ENCODE assay signal across 1 cellular context in genomic region chr17:50558955-50559614, GRCh38.
TF ChIP-seq lines count a peak whose summit lies in the region.

No MANE protein-coding gene starts in this region.

TF ChIP-seq in HepG2, 621 proteins besides CTCF, POLR2A, EP300 and RAD21:
- peak; percentile 2 for TF ChIP-seq AGO2 (optimal IDR thresholded peaks at IDR 0.05; ENCODE audit: low read depth, low read length)
- TF ChIP-seq ZNF687 (CRISPR knock-in tag; IDR thresholded peaks at IDR 0.05), result peak; percentile 3; the same call in 1 of the 2 replicates
- TF ChIP-seq, protein P1, sequence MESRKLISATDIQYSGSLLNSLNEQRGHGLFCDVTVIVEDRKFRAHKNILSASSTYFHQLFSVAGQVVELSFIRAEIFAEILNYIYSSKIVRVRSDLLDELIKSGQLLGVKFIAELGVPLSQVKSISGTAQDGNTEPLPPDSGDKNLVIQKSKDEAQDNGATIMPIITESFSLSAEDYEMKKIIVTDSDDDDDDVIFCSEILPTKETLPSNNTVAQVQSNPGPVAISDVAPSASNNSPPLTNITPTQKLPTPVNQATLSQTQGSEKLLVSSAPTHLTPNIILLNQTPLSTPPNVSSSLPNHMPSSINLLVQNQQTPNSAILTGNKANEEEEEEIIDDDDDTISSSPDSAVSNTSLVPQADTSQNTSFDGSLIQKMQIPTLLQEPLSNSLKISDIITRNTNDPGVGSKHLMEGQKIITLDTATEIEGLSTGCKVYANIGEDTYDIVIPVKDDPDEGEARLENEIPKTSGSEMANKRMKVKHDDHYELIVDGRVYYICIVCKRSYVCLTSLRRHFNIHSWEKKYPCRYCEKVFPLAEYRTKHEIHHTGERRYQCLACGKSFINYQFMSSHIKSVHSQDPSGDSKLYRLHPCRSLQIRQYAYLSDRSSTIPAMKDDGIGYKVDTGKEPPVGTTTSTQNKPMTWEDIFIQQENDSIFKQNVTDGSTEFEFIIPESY (CRISPR knock-in tag; IDR thresholded peaks at IDR 0.05), result 0 out of 2 replicates have a peak, but pooled peaks have one; percentile 17
- TF ChIP-seq THAP8 (CRISPR knock-in tag; IDR thresholded peaks at IDR 0.05; ENCODE audit: borderline replicate concordance), result 0 out of 2 replicates have a peak, but pooled peaks have one; percentile 22
- 0 out of 2 replicates have a peak, but pooled peaks have one; percentile 28 for TF ChIP-seq ZNF547 (CRISPR knock-in tag; IDR thresholded peaks at IDR 0.05)
- TF ChIP-seq ZNF563 (CRISPR knock-in tag; IDR thresholded peaks at IDR 0.05), result 0 out of 2 replicates have a peak, but pooled peaks have one; percentile 10
- no peak for TF ChIP-seq ZNF589 (CRISPR knock-in tag; conservative IDR thresholded peaks at IDR 0.05)
- TF ChIP-seq MYC (CRISPR knock-in tag; IDR thresholded peaks at IDR 0.05; ENCODE audit: borderline replicate concordance), result no peak
- 0 out of 2 replicates have a peak, but pooled peaks have one; percentile 27 for TF ChIP-seq GMEB1 (CRISPR knock-in tag; IDR thresholded peaks at IDR 0.05; ENCODE audit: borderline replicate concordance)
- TF ChIP-seq KDM6A (CRISPR knock-in tag; IDR thresholded peaks at IDR 0.05; ENCODE audit: low read depth), result no peak
- TF ChIP-seq ZNF235 (CRISPR knock-in tag; IDR thresholded peaks at IDR 0.05; ENCODE audit: borderline replicate concordance), result no peak
- 0 out of 2 replicates have a peak, but pooled peaks have one; percentile 2 for TF ChIP-seq ZBTB38 (CRISPR knock-in tag; IDR thresholded peaks at IDR 0.05)
- no peak for TF ChIP-seq CHD4 (IDR thresholded peaks at IDR 0.05; ENCODE audit: borderline replicate concordance, low read length)
- no peak for TF ChIP-seq ZNF615 (CRISPR knock-in tag; IDR thresholded peaks at IDR 0.05; ENCODE audit: borderline replicate concordance)
TF ChIP-seq in HepG2: peak in this region for 8.
